1 cellular context compared by ENCODE assay signal in the genomic region with DNA sequence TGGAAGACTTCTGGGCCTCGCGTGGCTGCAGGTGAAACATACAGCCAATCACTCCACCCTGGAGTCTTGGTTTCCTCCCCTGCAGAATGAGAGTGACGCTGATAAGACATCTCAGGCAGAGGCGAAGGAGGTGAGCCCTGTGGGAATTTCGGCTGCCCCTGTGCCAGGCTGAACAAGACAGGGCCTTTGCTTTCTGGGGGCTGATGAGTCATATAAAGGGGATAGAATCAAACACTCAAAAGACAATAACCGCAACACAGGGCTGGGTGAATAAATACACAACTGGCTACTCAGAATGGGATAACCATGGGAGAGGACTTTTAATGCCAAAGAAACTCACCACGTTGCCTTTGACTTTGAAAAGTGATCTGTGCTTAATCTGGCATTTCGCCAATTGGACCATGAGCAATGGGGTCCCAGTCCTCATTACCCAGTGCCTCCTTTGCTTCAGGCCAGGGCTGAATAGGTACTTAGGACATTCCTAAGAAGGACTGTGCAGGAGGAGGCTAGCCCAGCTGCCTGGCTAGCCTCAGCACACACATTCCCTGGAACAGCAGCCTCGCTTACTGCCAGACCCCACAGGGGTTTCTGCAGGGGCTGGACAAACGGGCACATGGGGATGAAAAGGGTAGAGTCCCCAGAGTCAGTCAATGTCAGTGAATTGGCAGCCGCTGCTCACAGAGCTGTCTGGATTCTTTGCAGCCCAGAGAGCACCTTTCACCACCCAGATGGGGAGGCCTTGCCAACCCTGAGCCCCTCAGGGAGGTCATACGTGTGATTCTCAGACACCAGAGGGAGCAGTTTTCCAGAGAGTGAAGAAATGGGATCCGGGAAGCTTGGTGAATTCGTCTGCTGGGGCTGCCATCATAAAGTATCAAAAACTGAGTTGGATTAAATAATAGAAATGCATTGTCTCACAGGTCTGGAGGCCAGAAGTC.
TF ChIP-seq lines count a peak whose summit lies in the region.

No MANE protein-coding gene starts in this region.

TF ChIP-seq in GM12878, 131 proteins besides CTCF, POLR2A, EP300 and RAD21 (continued from another document and continues in another):
- TF ChIP-seq, protein P1, sequence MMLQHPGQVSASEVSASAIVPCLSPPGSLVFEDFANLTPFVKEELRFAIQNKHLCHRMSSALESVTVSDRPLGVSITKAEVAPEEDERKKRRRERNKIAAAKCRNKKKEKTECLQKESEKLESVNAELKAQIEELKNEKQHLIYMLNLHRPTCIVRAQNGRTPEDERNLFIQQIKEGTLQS (IDR thresholded peaks at IDR 0.05; ENCODE audit: borderline replicate concordance, extremely low read depth, low read depth, low read length), result no peak
- TF ChIP-seq DPF2 (IDR thresholded peaks at IDR 0.05) (peak; percentile 52; the same call in 1 of the 2 replicates), MEF2A (IDR thresholded peaks at IDR 0.05; ENCODE audit: insufficient read depth, low read depth, low read length) (no peak), MTA2 (IDR thresholded peaks at IDR 0.05; ENCODE audit: low read depth) (peak; percentile 48), EZH2 (IDR thresholded peaks at IDR 0.05; ENCODE audit: borderline replicate concordance, control insufficient read depth, low read depth, low read length) (no peak), CHD2 (IDR thresholded peaks at IDR 0.05; ENCODE audit: borderline replicate concordance, low read depth, low read length) (no peak), JUNB (IDR thresholded peaks at IDR 0.05) (peak; percentile 90), IRF4 (IDR thresholded peaks at IDR 0.05; ENCODE audit: low read depth, low read length) (0 out of 2 replicates have a peak, but pooled peaks have one; percentile 14), CHD4 (IDR thresholded peaks at IDR 0.05) (no peak), TARDBP (IDR thresholded peaks at IDR 0.05; ENCODE audit: borderline replicate concordance) (no peak), FOXM1 (IDR thresholded peaks at IDR 0.05; ENCODE audit: low read depth, low read length) (0 out of 2 replicates have a peak, but pooled peaks have one; percentile 74), BRCA1 (IDR thresholded peaks at IDR 0.05; ENCODE audit: low read depth, low read length) (no peak), IKZF1 (conservative IDR thresholded peaks at IDR 0.05) (peak; percentile 59; the same call in 1 of the 2 replicates), CBX5 (IDR thresholded peaks at IDR 0.05; ENCODE audit: low read depth) (no peak), SMARCA5 (IDR thresholded peaks at IDR 0.05) (peak; percentile 28; the same call in 1 of the 2 replicates), SIN3A (IDR thresholded peaks at IDR 0.05; ENCODE audit: low read depth, low read length) (no peak), GABPA (IDR thresholded peaks at IDR 0.05; ENCODE audit: low read depth) (no peak), MEF2B (IDR thresholded peaks at IDR 0.05; ENCODE audit: partially characterized antibody, poor library complexity, severe bottlenecking) (peak; percentile 57), CREM (IDR thresholded peaks at IDR 0.05; ENCODE audit: low read depth) (peak; percentile 30; the same call in 1 of the 2 replicates), POLR2AphosphoS5 (IDR thresholded peaks at IDR 0.05; ENCODE audit: low read length) (0 out of 2 replicates have a peak, but pooled peaks have one; percentile 2), SPI1 (IDR thresholded peaks at IDR 0.05; ENCODE audit: borderline replicate concordance, insufficient read depth, low read depth, low read length) (no peak), IKZF2 (IDR thresholded peaks at IDR 0.05) (peak; percentile 56 to 68; a peak in 2 of 4 replicates), STAT1 (conservative IDR thresholded peaks at IDR 0.05) (no peak), ZBED1 (IDR thresholded peaks at IDR 0.05; ENCODE audit: borderline replicate concordance) (peak; percentile 33), POLR2AphosphoS2 (IDR thresholded peaks at IDR 0.05; ENCODE audit: low read depth, low read length) (no peak), RELA (IDR thresholded peaks at IDR 0.05; ENCODE audit: borderline replicate concordance, partially characterized antibody) (no peak), STAT3 (IDR thresholded peaks at IDR 0.05; ENCODE audit: low read depth, low read length) (no peak), CREB1 (IDR thresholded peaks at IDR 0.05; ENCODE audit: low read depth) (no peak), CHD1 (IDR thresholded peaks at IDR 0.05; ENCODE audit: low read depth, low read length) (no peak), MYC (IDR thresholded peaks at IDR 0.05; ENCODE audit: insufficient read depth, insufficient read length, insufficient replicate concordance, low read length, severe bottlenecking) (no peak)
- TF ChIP-seq, protein P2, sequence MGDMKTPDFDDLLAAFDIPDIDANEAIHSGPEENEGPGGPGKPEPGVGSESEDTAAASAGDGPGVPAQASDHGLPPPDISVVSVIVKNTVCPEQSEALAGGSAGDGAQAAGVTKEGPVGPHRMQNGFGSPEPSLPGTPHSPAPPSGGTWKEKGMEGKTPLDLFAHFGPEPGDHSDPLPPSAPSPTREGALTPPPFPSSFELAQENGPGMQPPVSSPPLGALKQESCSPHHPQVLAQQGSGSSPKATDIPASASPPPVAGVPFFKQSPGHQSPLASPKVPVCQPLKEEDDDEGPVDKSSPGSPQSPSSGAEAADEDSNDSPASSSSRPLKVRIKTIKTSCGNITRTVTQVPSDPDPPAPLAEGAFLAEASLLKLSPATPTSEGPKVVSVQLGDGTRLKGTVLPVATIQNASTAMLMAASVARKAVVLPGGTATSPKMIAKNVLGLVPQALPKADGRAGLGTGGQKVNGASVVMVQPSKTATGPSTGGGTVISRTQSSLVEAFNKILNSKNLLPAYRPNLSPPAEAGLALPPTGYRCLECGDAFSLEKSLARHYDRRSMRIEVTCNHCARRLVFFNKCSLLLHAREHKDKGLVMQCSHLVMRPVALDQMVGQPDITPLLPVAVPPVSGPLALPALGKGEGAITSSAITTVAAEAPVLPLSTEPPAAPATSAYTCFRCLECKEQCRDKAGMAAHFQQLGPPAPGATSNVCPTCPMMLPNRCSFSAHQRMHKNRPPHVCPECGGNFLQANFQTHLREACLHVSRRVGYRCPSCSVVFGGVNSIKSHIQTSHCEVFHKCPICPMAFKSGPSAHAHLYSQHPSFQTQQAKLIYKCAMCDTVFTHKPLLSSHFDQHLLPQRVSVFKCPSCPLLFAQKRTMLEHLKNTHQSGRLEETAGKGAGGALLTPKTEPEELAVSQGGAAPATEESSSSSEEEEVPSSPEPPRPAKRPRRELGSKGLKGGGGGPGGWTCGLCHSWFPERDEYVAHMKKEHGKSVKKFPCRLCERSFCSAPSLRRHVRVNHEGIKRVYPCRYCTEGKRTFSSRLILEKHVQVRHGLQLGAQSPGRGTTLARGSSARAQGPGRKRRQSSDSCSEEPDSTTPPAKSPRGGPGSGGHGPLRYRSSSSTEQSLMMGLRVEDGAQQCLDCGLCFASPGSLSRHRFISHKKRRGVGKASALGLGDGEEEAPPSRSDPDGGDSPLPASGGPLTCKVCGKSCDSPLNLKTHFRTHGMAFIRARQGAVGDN (IDR thresholded peaks at IDR 0.05), result no peak
- TF ChIP-seq, protein P3, sequence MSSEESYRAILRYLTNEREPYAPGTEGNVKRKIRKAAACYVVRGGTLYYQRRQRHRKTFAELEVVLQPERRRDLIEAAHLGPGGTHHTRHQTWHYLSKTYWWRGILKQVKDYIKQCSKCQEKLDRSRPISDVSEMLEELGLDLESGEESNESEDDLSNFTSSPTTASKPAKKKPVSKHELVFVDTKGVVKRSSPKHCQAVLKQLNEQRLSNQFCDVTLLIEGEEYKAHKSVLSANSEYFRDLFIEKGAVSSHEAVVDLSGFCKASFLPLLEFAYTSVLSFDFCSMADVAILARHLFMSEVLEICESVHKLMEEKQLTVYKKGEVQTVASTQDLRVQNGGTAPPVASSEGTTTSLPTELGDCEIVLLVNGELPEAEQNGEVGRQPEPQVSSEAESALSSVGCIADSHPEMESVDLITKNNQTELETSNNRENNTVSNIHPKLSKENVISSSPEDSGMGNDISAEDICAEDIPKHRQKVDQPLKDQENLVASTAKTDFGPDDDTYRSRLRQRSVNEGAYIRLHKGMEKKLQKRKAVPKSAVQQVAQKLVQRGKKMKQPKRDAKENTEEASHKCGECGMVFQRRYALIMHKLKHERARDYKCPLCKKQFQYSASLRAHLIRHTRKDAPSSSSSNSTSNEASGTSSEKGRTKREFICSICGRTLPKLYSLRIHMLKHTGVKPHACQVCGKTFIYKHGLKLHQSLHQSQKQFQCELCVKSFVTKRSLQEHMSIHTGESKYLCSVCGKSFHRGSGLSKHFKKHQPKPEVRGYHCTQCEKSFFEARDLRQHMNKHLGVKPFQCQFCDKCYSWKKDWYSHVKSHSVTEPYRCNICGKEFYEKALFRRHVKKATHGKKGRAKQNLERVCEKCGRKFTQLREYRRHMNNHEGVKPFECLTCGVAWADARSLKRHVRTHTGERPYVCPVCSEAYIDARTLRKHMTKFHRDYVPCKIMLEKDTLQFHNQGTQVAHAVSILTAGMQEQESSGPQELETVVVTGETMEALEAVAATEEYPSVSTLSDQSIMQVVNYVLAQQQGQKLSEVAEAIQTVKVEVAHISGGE (CRISPR knock-in tag; IDR thresholded peaks at IDR 0.05), result no peak
- TF ChIP-seq, protein P4, sequence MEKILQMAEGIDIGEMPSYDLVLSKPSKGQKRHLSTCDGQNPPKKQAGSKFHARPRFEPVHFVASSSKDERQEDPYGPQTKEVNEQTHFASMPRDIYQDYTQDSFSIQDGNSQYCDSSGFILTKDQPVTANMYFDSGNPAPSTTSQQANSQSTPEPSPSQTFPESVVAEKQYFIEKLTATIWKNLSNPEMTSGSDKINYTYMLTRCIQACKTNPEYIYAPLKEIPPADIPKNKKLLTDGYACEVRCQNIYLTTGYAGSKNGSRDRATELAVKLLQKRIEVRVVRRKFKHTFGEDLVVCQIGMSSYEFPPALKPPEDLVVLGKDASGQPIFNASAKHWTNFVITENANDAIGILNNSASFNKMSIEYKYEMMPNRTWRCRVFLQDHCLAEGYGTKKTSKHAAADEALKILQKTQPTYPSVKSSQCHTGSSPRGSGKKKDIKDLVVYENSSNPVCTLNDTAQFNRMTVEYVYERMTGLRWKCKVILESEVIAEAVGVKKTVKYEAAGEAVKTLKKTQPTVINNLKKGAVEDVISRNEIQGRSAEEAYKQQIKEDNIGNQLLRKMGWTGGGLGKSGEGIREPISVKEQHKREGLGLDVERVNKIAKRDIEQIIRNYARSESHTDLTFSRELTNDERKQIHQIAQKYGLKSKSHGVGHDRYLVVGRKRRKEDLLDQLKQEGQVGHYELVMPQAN (conservative IDR thresholded peaks at IDR 0.05), result no peak
- TF ChIP-seq, protein P5, sequence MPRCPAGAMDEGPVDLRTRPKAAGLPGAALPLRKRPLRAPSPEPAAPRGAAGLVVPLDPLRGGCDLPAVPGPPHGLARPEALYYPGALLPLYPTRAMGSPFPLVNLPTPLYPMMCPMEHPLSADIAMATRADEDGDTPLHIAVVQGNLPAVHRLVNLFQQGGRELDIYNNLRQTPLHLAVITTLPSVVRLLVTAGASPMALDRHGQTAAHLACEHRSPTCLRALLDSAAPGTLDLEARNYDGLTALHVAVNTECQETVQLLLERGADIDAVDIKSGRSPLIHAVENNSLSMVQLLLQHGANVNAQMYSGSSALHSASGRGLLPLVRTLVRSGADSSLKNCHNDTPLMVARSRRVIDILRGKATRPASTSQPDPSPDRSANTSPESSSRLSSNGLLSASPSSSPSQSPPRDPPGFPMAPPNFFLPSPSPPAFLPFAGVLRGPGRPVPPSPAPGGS (IDR thresholded peaks at IDR 0.05; ENCODE audit: borderline replicate concordance, insufficient read depth, low read depth, low read length, poor library complexity, severe bottlenecking), result peak; percentile 62
- TF ChIP-seq, protein P6, sequence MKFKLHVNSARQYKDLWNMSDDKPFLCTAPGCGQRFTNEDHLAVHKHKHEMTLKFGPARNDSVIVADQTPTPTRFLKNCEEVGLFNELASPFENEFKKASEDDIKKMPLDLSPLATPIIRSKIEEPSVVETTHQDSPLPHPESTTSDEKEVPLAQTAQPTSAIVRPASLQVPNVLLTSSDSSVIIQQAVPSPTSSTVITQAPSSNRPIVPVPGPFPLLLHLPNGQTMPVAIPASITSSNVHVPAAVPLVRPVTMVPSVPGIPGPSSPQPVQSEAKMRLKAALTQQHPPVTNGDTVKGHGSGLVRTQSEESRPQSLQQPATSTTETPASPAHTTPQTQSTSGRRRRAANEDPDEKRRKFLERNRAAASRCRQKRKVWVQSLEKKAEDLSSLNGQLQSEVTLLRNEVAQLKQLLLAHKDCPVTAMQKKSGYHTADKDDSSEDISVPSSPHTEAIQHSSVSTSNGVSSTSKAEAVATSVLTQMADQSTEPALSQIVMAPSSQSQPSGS (IDR thresholded peaks at IDR 0.05; ENCODE audit: low read length), result peak; percentile 37; the same call in 1 of the 2 replicates
- TF ChIP-seq, protein P7, sequence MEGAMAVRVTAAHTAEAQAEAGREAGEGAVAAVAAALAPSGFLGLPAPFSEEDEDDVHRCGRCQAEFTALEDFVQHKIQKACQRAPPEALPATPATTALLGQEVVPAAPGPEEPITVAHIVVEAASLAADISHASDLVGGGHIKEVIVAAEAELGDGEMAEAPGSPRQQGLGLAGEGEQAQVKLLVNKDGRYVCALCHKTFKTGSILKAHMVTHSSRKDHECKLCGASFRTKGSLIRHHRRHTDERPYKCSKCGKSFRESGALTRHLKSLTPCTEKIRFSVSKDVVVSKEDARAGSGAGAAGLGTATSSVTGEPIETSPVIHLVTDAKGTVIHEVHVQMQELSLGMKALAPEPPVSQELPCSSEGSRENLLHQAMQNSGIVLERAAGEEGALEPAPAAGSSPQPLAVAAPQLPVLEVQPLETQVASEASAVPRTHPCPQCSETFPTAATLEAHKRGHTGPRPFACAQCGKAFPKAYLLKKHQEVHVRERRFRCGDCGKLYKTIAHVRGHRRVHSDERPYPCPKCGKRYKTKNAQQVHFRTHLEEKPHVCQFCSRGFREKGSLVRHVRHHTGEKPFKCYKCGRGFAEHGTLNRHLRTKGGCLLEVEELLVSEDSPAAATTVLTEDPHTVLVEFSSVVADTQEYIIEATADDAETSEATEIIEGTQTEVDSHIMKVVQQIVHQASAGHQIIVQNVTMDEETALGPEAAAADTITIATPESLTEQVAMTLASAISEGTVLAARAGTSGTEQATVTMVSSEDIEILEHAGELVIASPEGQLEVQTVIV (IDR thresholded peaks at IDR 0.05; ENCODE audit: borderline replicate concordance, partially characterized antibody), result no peak
- TF ChIP-seq, protein P8, sequence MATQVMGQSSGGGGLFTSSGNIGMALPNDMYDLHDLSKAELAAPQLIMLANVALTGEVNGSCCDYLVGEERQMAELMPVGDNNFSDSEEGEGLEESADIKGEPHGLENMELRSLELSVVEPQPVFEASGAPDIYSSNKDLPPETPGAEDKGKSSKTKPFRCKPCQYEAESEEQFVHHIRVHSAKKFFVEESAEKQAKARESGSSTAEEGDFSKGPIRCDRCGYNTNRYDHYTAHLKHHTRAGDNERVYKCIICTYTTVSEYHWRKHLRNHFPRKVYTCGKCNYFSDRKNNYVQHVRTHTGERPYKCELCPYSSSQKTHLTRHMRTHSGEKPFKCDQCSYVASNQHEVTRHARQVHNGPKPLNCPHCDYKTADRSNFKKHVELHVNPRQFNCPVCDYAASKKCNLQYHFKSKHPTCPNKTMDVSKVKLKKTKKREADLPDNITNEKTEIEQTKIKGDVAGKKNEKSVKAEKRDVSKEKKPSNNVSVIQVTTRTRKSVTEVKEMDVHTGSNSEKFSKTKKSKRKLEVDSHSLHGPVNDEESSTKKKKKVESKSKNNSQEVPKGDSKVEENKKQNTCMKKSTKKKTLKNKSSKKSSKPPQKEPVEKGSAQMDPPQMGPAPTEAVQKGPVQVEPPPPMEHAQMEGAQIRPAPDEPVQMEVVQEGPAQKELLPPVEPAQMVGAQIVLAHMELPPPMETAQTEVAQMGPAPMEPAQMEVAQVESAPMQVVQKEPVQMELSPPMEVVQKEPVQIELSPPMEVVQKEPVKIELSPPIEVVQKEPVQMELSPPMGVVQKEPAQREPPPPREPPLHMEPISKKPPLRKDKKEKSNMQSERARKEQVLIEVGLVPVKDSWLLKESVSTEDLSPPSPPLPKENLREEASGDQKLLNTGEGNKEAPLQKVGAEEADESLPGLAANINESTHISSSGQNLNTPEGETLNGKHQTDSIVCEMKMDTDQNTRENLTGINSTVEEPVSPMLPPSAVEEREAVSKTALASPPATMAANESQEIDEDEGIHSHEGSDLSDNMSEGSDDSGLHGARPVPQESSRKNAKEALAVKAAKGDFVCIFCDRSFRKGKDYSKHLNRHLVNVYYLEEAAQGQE (IDR thresholded peaks at IDR 0.05; ENCODE audit: low read depth, low read length), result no peak
